ENCODE assay signal across 16 cellular contexts in genomic region chr18:5414546-5414945, GRCh38.
DNase-seq lines count a peak whose midpoint lies in the region; ATAC-seq and TF ChIP-seq lines count a peak whose summit lies in the region.
"Had no signal": no experiment of that assay in that cellular context is flagged by ENCODE, and none has a peak within 500 bp of the region (broad histone marks: within the 10 kb centered on the region; RNA-seq: fewer than 3 reads in every experiment).

No MANE protein-coding gene starts in this region.

- H3K27ac ChIP-seq in dorsolateral prefrontal cortex (peak overlapping the region; percentile 51 to 97 (median 89)), substantia nigra (ENCODE audit: low read depth, low read length, poor library complexity, severe bottlenecking) (peak overlapping the region; percentile 88)
- H3K27ac ChIP-seq: neutrophil had no signal

- H3K27me3 ChIP-seq in dorsolateral prefrontal cortex: no peaks in the 10 kb centered on the region
- H3K27me3 ChIP-seq: MG63, neutrophil had no signal

- peak overlapping the region in 55 of 59 donors; percentile 2 to 63 (median 31) for H3K4me3 ChIP-seq in dorsolateral prefrontal cortex
- H3K4me3 ChIP-seq: MG63 had no signal

- peak in 14 of 56 donors; percentile 9 to 35 (median 20) for TF ChIP-seq CTCF in dorsolateral prefrontal cortex (IDR thresholded peaks at IDR 0.05 in 54 of 56, conservative IDR thresholded peaks at IDR 0.05 in 2 of 56; ENCODE audit: low read depth in 1 of 56, partially characterized antibody in 56 of 56)

- intact Hi-C loops in dorsolateral prefrontal cortex (cut with DNase I): loop anchor here in 1 of 2 donors (10.0 kb wide), 1 partner anchor 120 kb away; the partner anchor contains the start of gene ZBTB14

- DNase-seq in NCI-H69 (lab: John Stamatoyannopoulos, UW) (peak; percentile 50), dorsolateral prefrontal cortex (peak in 5 of 10 donors; percentile 39 to 61 (median 50)), left kidney (ENCODE audit: low read depth, low spot score) (peak; percentile 59), substantia nigra (lab: John Stamatoyannopoulos, UW) (peak in 30 of 49 donors; percentile 13 to 66 (median 46)), DMS 273 treated with DMSO at 0.1 percent for 48 hours (lab: John Stamatoyannopoulos, UW) (no peak), middle frontal gyrus (ENCODE audit: extremely low spot score, low spot score) (no peak)
- DNase-seq: activated CD4-positive, alpha-beta memory T cell treated with anti-CD3 and anti-CD28 coated beads, Interleukin-2, amount 10 ng/mL, durations not matched to agents 7 days and 5 days; activated naive CD8-positive, alpha-beta T cell treated with anti-CD3 and anti-CD28 coated beads, Interleukin-2, amount 10 ng/mL, durations not matched to agents 7 days and 5 days; activated T-cell treated with anti-CD3 and anti-CD28 coated beads, Interleukin-2, amount 50 U/mL, for 48 hours; MG63; NCI-H2029 treated with DMSO at 0.1 percent for 48 hours; NCI-H748 treated with DMSO at 0.1 percent for 48 hours; stimulated activated CD4-positive, alpha-beta T cell treated with anti-CD3 and anti-CD28 coated beads, Interleukin-4, amount 100 ng/mL, for 1 hour; SW 1271 had no signal

- ATAC-seq in GM21360 (IDR thresholded peaks at IDR 0.05; ENCODE audit: unreplicated experiment): no peak

Comparison
In these comparisons a context has a peak if more than half of its experiments do, and no peak if none do; other contexts are left out.
1. DNase-seq: peak in NCI-H69 (single experiment), left kidney (single experiment) and substantia nigra (30 of 49); none in DMS 273 treated with DMSO at 0.1 percent for 48 hours (single experiment) and middle frontal gyrus (single experiment).